Comparison of ENCODE assay signal across 15 cellular contexts in genomic region chr7:92730808-92731207, GRCh38.
DNase-seq lines count a peak whose midpoint lies in the region; ATAC-seq lines count a peak whose summit lies in the region.
"Had no signal": no experiment of that assay in that cellular context is flagged by ENCODE, and none has a peak within 500 bp of the region (broad histone marks: within the 10 kb centered on the region; RNA-seq: fewer than 3 reads in every experiment).

No MANE protein-coding gene starts in this region.

- H3K36me3 ChIP-seq in skeletal muscle satellite cell (ENCODE audit: insufficient read depth, low read length), result no peaks in the 10 kb centered on the region
- H3K36me3 ChIP-seq: prostate gland had no signal

- H3K36me3 Mint-ChIP-seq in activated naive CD4-positive, alpha-beta T cell treated with anti-CD3 and anti-CD28 coated beads, Interleukin-2, amount 50 U/mL, for 72 hours, result peaks cover 10 to 62% of the 10 kb centered on the region in 2 donors
- peaks cover 60% of the 10 kb centered on the region for H3K36me3 Mint-ChIP-seq in activated naive CD8-positive, alpha-beta T cell treated with anti-CD3 and anti-CD28 coated beads, Interleukin-2, amount 50 U/mL, for 24 hours (ENCODE audit: low read depth)

- H3K9me3 Mint-ChIP-seq in activated naive CD4-positive, alpha-beta T cell treated with anti-CD3 and anti-CD28 coated beads, Interleukin-2, amount 50 U/mL, for 72 hours, result peaks cover 3 to 5% of the 10 kb centered on the region in 2 donors
- H3K9me3 Mint-ChIP-seq in activated naive CD8-positive, alpha-beta T cell treated with anti-CD3 and anti-CD28 coated beads, Interleukin-2, amount 50 U/mL, for 24 hours, result no peaks in the 10 kb centered on the region

- peaks cover 64% of the 10 kb centered on the region for H3K4me1 Mint-ChIP-seq in activated naive CD8-positive, alpha-beta T cell treated with anti-CD3 and anti-CD28 coated beads, Interleukin-2, amount 50 U/mL, for 24 hours

- H3K27me3 Mint-ChIP-seq in activated naive CD8-positive, alpha-beta T cell treated with anti-CD3 and anti-CD28 coated beads, Interleukin-2, amount 50 U/mL, for 24 hours, result no peaks in the 10 kb centered on the region
- H3K27me3 Mint-ChIP-seq: naive thymus-derived CD4-positive, alpha-beta T cell had no signal

- peak overlapping the region; percentile 36 for H3K4me3 Mint-ChIP-seq in activated naive CD8-positive, alpha-beta T cell treated with anti-CD3 and anti-CD28 coated beads, Interleukin-2, amount 50 U/mL, for 24 hours
- H3K4me3 Mint-ChIP-seq: naive thymus-derived CD4-positive, alpha-beta T cell had no signal

- H3K4me1 ChIP-seq in skeletal muscle satellite cell (ENCODE audit: control insufficient read depth, insufficient read depth, low read length), result peaks cover 51% of the 10 kb centered on the region
- H3K4me1 ChIP-seq: prostate gland had no signal

- H3K9me3 ChIP-seq in skeletal muscle satellite cell (replicated peaks; ENCODE audit: low read length), result no peaks in the 10 kb centered on the region
- H3K9me3 ChIP-seq: prostate gland had no signal

- H3K4me2 ChIP-seq in skeletal muscle satellite cell (ENCODE audit: low read length), result peak overlapping the region; percentile 39

- peak overlapping the region; percentile 36 for H3K4me3 ChIP-seq in skeletal muscle satellite cell (ENCODE audit: low read length)
- H3K4me3 ChIP-seq: K562, prostate gland had no signal

- H3K27ac Mint-ChIP-seq in activated naive CD4-positive, alpha-beta T cell treated with anti-CD3 and anti-CD28 coated beads, Interleukin-2, amount 50 U/mL, for 72 hours, result peak overlapping the region; percentile 92 to 99
- H3K27ac Mint-ChIP-seq in activated naive CD8-positive, alpha-beta T cell treated with anti-CD3 and anti-CD28 coated beads, Interleukin-2, amount 50 U/mL, for 24 hours, result peak overlapping the region; percentile 98

- no peak for DNase-seq in activated naive CD4-positive, alpha-beta T cell treated with anti-CD3 and anti-CD28 coated beads, Interleukin-2, amount 50 U/mL, for 72 hours (ENCODE audit: low spot score in 2 of 2)
- DNase-seq in activated naive CD4-positive, alpha-beta T cell treated with anti-CD3 and anti-CD28 coated beads, Interleukin-2, amount 50 U/mL, for 16 hours, result no peak
- peak; percentile 87 for DNase-seq in M059J (ENCODE audit: low read depth)
- no peak for DNase-seq in activated naive CD8-positive, alpha-beta T cell treated with anti-CD3 and anti-CD28 coated beads, Interleukin-2, amount 50 U/mL, for 24 hours
- DNase-seq in NCI-H1092 (lab: John Stamatoyannopoulos, UW), result no peak
- no peak for DNase-seq in effector CD4-positive, alpha-beta T cell
- DNase-seq: central memory CD4-positive, alpha-beta T cell; foreskin melanocyte; NCI-H1417 treated with DMSO at 0.1 percent for 48 hours; Right ventricle myocardium superior had no signal

- H3K27me3 ChIP-seq in skeletal muscle satellite cell (ENCODE audit: control insufficient read depth, insufficient read depth, low read length), result no peaks in the 10 kb centered on the region

- peak overlapping the region; percentile 14 for H3K9ac ChIP-seq in skeletal muscle satellite cell (ENCODE audit: low read depth, low read length)

- ATAC-seq in activated naive CD4-positive, alpha-beta T cell treated with anti-CD3 and anti-CD28 coated beads, Interleukin-2, amount 50 U/mL, for 72 hours, result no peak
- ATAC-seq in activated naive CD8-positive, alpha-beta T cell treated with anti-CD3 and anti-CD28 coated beads, Interleukin-2, amount 50 U/mL, for 24 hours, result no peak
- no peak for ATAC-seq in GM19467 (IDR thresholded peaks at IDR 0.05; ENCODE audit: unreplicated experiment)
- ATAC-seq: K562; naive thymus-derived CD4-positive, alpha-beta T cell had no signal
